ENCODE assay signal across 8 cellular contexts in genomic region chr14:73712540-73713141, GRCh38. TPM values are rescaled to one million over a fixed set of nuclear protein-coding genes. Genes with fewer than 3 reads are reported as not detected.
DNase-seq lines count a peak whose midpoint lies in the region; ATAC-seq and TF ChIP-seq lines count a peak whose summit lies in the region.

No MANE protein-coding gene starts in this region.

- POLR2A ChIA-PET in naive thymus-derived CD4-positive, alpha-beta T cell (lab: Charles Lee) = interaction anchor here (0.7 to 4.7 kb wide), 11 partner anchors 31 to 222 kb away, joined by 3 to 22 read pairs (median 4); partner anchors contain the start of genes ACOT6, DNAL1 and RIOX1

- H3K36me3 Mint-ChIP-seq in T-helper 2 cell treated with Interferon-gamma antibody and Interleukin-4, amounts not matched to agents 5 μg/mL and 100 μg/mL, for 36 hours (ENCODE audit: low read depth) = peaks cover 33% of the 10 kb centered on the region
- peaks cover 0 to 19% (median 6%) of the 10 kb centered on the region in 5 donors for H3K36me3 Mint-ChIP-seq in naive thymus-derived CD4-positive, alpha-beta T cell

- no peaks in the 10 kb centered on the region for H3K27me3 Mint-ChIP-seq in T-helper 2 cell treated with Interferon-gamma antibody and Interleukin-4, amounts not matched to agents 5 μg/mL and 100 μg/mL, for 36 hours (ENCODE audit: low read depth)
- no peaks in the 10 kb centered on the region for H3K27me3 Mint-ChIP-seq in naive thymus-derived CD4-positive, alpha-beta T cell

- CTCF ChIA-PET in naive thymus-derived CD4-positive, alpha-beta T cell (lab: Charles Lee) = interaction anchor here (0.6 to 1.2 kb wide), 3 partner anchors 17 to 154 kb away, joined by 3 read pairs; no protein-coding TSS in a partner anchor

- H3K27me3 ChIP-seq in effector memory CD4-positive, alpha-beta T cell (replicated peaks; ENCODE audit: control insufficient read depth, insufficient read depth, low read length, poor library complexity, severe bottlenecking) = no peaks in the 10 kb centered on the region
- H3K27me3 ChIP-seq in naive thymus-derived CD4-positive, alpha-beta T cell (ENCODE audit: control insufficient read depth in 2 of 2, insufficient read depth in 2 of 2, low read length in 2 of 2) = no peaks in the 10 kb centered on the region
- no peaks in the 10 kb centered on the region for H3K27me3 ChIP-seq in uterus

- H3K4me1 Mint-ChIP-seq in T-helper 2 cell treated with Interferon-gamma antibody and Interleukin-4, amounts not matched to agents 5 μg/mL and 100 μg/mL, for 36 hours (ENCODE audit: low read depth) = peaks cover 27% of the 10 kb centered on the region
- peaks cover 22 to 40% (median 26%) of the 10 kb centered on the region in 7 donors for H3K4me1 Mint-ChIP-seq in naive thymus-derived CD4-positive, alpha-beta T cell

- no peak for TF ChIP-seq POLR2A in uterus (IDR thresholded peaks at IDR 0.05)

- no peaks in the 10 kb centered on the region for H3K9me3 Mint-ChIP-seq in T-helper 2 cell treated with Interferon-gamma antibody and Interleukin-4, amounts not matched to agents 5 μg/mL and 100 μg/mL, for 36 hours
- H3K9me3 Mint-ChIP-seq in naive thymus-derived CD4-positive, alpha-beta T cell = no peaks in the 10 kb centered on the region

- H3K27ac Mint-ChIP-seq in T-helper 2 cell treated with Interferon-gamma antibody and Interleukin-4, amounts not matched to agents 5 μg/mL and 100 μg/mL, for 36 hours = peak overlapping the region; percentile 93
- H3K27ac Mint-ChIP-seq in naive thymus-derived CD4-positive, alpha-beta T cell = peak overlapping the region; percentile 93 to 99 (median 96)

- ATAC-seq in naive thymus-derived CD4-positive, alpha-beta T cell = peak; percentile 5
- ATAC-seq in HG03280 (IDR thresholded peaks at IDR 0.05; ENCODE audit: unreplicated experiment) (no peak), GM19467 (IDR thresholded peaks at IDR 0.05; ENCODE audit: unreplicated experiment) (no peak)

- intact Hi-C loops in naive thymus-derived CD4-positive, alpha-beta T cell (cut with micrococcal nuclease) = loop anchor here (1.0 to 10.0 kb wide), 13 partner anchors 42 to 658 kb away; partner anchors contain the start of genes DNAL1 (in 2 of the 2), RIOX1 (in 2 of the 2), ACOT2 (in 1 of the 2) and ALDH6A1 (in 1 of the 2)
- intact Hi-C loops in uterus (cut with DNase I; ENCODE audit: low total_unique reads) = no loop called here

- peak overlapping the region; percentile 87 for H3K27ac ChIP-seq in effector memory CD4-positive, alpha-beta T cell (ENCODE audit: insufficient read depth, low read length, poor library complexity, severe bottlenecking)
- peak overlapping the region; percentile 83 for H3K27ac ChIP-seq in naive thymus-derived CD4-positive, alpha-beta T cell (ENCODE audit: low read depth, low read length)
- H3K27ac ChIP-seq in uterus = peak overlapping the region; percentile 95 to 96

- TF ChIP-seq CTCF in GM12864 (IDR thresholded peaks at IDR 0.05; ENCODE audit: low read depth, low read length, missing control alignments) (no peak), uterus (IDR thresholded peaks at IDR 0.05) (no peak)

- H3K4me3 Mint-ChIP-seq in T-helper 2 cell treated with Interferon-gamma antibody and Interleukin-4, amounts not matched to agents 5 μg/mL and 100 μg/mL, for 36 hours = peak overlapping the region; percentile 93
- H3K4me3 Mint-ChIP-seq in naive thymus-derived CD4-positive, alpha-beta T cell = peak overlapping the region; percentile 91 to 100 (median 97)

- H3K4me3 ChIP-seq in GM12864 (ENCODE audit: low read depth, low read length) (peak overlapping the region; percentile 60), uterus (peak overlapping the region; percentile 90 to 96)
- H3K4me3 ChIP-seq in effector memory CD4-positive, alpha-beta T cell (ENCODE audit: insufficient read depth, low read depth, low read length, poor library complexity, severe bottlenecking) = peak overlapping the region; percentile 77
- H3K4me3 ChIP-seq in naive thymus-derived CD4-positive, alpha-beta T cell (ENCODE audit: low read length) = peak overlapping the region; percentile 92

- DNase-seq in GM12864 (ENCODE audit: low read depth) (no peak), Kasumi-1 (lab: John Stamatoyannopoulos, UW) (peak; percentile 36 to 46), uterus (no peak)
- DNase-seq in T-helper 2 cell treated with Interferon-gamma antibody and Interleukin-4, amounts not matched to agents 5 μg/mL and 100 μg/mL, for 36 hours (ENCODE audit: low spot score) = peak; percentile 51
- DNase-seq in effector memory CD4-positive, alpha-beta T cell = no peak
- DNase-seq in naive thymus-derived CD4-positive, alpha-beta T cell = peak in 7 of 9 donors; percentile 9 to 57 (median 18)

- H3K4me1 ChIP-seq in effector memory CD4-positive, alpha-beta T cell (ENCODE audit: control insufficient read depth, insufficient read depth, low read length, poor library complexity, severe bottlenecking) = no peaks in the 10 kb centered on the region
- peaks cover 3 to 4% of the 10 kb centered on the region in 2 donors for H3K4me1 ChIP-seq in naive thymus-derived CD4-positive, alpha-beta T cell (ENCODE audit: control insufficient read depth in 2 of 2, insufficient read depth in 2 of 2, low read length in 2 of 2)
- peaks cover 0 to under 1% of the 10 kb centered on the region in 2 donors for H3K4me1 ChIP-seq in uterus

- no peaks in the 10 kb centered on the region for H3K9me3 ChIP-seq in effector memory CD4-positive, alpha-beta T cell (ENCODE audit: control insufficient read depth, low read length)
- no peaks in the 10 kb centered on the region for H3K9me3 ChIP-seq in naive thymus-derived CD4-positive, alpha-beta T cell (ENCODE audit: control insufficient read depth in 2 of 3, low read length in 3 of 3)
- H3K9me3 ChIP-seq in uterus = no peaks in the 10 kb centered on the region

- H3K36me3 ChIP-seq in effector memory CD4-positive, alpha-beta T cell (ENCODE audit: control insufficient read depth, insufficient read depth, low read length) = peaks cover 14% of the 10 kb centered on the region
- H3K36me3 ChIP-seq in naive thymus-derived CD4-positive, alpha-beta T cell (ENCODE audit: control insufficient read depth in 2 of 3, insufficient read depth in 3 of 3, low read length in 3 of 3) = peaks cover 0 to 16% (median 0%) of the 10 kb centered on the region in 3 experiments
- no peaks in the 10 kb centered on the region for H3K36me3 ChIP-seq in uterus

RNA-seq across cellular contexts. Expression of gene PNMA1, which starts 1.5 kb away (rescaled TPM):
- total RNA-seq in naive thymus-derived CD4-positive, alpha-beta T cell = 10 to 100 TPM; 21.6 to 40.4 (median 37.1) TPM
- 10 to 100 TPM; 43.5 to 44.0 TPM for polyA plus RNA-seq in naive thymus-derived CD4-positive, alpha-beta T cell
- 10 to 100 TPM; 12.6 to 58.0 (median 39.4) TPM for total RNA-seq in uterus

Comparison
In these comparisons a context has a peak if more than half of its experiments do, and no peak if none do; other contexts are left out.
1. DNase-seq: peak in Kasumi-1 (2 of 2), T-helper 2 cell treated with Interferon-gamma antibody and Interleukin-4, amounts not matched to agents 5 μg/mL and 100 μg/mL, for 36 hours (single experiment) and naive thymus-derived CD4-positive, alpha-beta T cell (7 of 9); none in GM12864 (single experiment), effector memory CD4-positive, alpha-beta T cell (0 of 3) and uterus (0 of 2).
2. Peak in every context shown above with its lines, with median percentiles within 50 percentile points of each other: H3K4me3 ChIP-seq and H3K27ac ChIP-seq.